ENCODE assay signal across 23 cellular contexts in the genomic region with DNA sequence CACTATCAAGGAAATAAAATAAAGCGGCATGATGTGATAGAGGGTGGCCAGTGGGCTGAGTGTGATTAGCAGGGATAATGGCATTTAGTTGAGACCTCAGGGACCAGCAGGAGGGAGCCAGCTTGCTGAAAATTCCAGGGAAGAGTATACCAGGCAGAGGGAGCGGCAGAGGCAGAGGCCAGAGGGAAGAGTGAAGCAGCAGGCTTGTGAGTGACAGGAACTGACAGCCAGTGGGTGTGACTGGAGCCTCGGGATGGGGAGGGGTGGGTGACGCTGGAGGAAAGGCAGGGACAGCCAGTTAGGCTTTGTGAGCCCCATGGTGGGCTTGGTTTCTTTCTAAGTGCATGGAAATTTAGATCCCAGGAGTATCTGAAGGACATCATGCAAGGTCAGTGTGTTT.
DNase-seq lines count a peak whose midpoint lies in the region; ATAC-seq and TF ChIP-seq lines count a peak whose summit lies in the region.
"Had no signal": no experiment of that assay in that cellular context is flagged by ENCODE, and none has a peak within 500 bp of the region (broad histone marks: within the 10 kb centered on the region; RNA-seq: fewer than 3 reads in every experiment).

No MANE protein-coding gene starts in this region.

- H3K79me2 ChIP-seq in GM23338 (replicated peaks; ENCODE audit: insufficient read depth): no peaks in the 10 kb centered on the region

- peak overlapping the region; percentile 19; the same call in 1 of the 2 replicates for H3K4me2 ChIP-seq in GM23338

- peak; percentile 62 for ATAC-seq in GM23338
- ATAC-seq in memory B cell (ENCODE audit: low read depth): no peak
- ATAC-seq in GM18517 (IDR thresholded peaks at IDR 0.05; ENCODE audit: unreplicated experiment): no peak
- ATAC-seq: stimulated activated naive CD8-positive, alpha-beta T cell treated with anti-CD3 and anti-CD28 coated beads, Interleukin-15, Interleukin-2, amounts not matched to agents 100 U/mL and 50 U/mL, for 24 hours; T-cell had no signal

- TF ChIP-seq EP300 in tibial nerve (IDR thresholded peaks at IDR 0.05): no peak

- intact Hi-C loops in A673 (cut with micrococcal nuclease; ENCODE audit: unreplicated experiment): no loop called here

- POLR2A ChIA-PET in A673 (lab: Charles Lee; ENCODE audit: low non-redundant PET): no interaction called here

- no peak overlapping the region for H2AFZ ChIP-seq in GM23338

- H3K9me2 ChIP-seq in GM23338 (ENCODE audit: insufficient read depth): no peaks in the 10 kb centered on the region

- peak overlapping the region; percentile 1 for H3K27ac ChIP-seq in A673 (ENCODE audit: low read depth, low read length, poor library complexity, severe bottlenecking)
- peak overlapping the region; percentile 53; the same call in 1 of the 2 replicates for H3K27ac ChIP-seq in GM23338 (ENCODE audit: low read depth)
- H3K27ac ChIP-seq in cingulate gyrus (ENCODE audit: low read depth, low read length): peak overlapping the region; percentile 67
- H3K27ac ChIP-seq in tibial nerve: no peak overlapping the region
- H3K27ac ChIP-seq: C4-2B, cardiac muscle cell, SJCRH30, thoracic aorta had no signal

- H3K9me3 Mint-ChIP-seq in GM23338 (no peaks in the 10 kb centered on the region), memory B cell (no peaks in the 10 kb centered on the region)
- H3K9me3 Mint-ChIP-seq: activated T-cell treated with anti-CD3 and anti-CD28 coated beads, Interleukin-2, amount 50 U/mL, for 24 hours; T-cell had no signal

- TF ChIP-seq CTCF in A673 (conservative IDR thresholded peaks at IDR 0.05; ENCODE audit: low read depth, low read length) (no peak), GM23338 (conservative IDR thresholded peaks at IDR 0.05; ENCODE audit: low read depth in 2 of 2) (no peak), GM13977 (IDR thresholded peaks at IDR 0.05; ENCODE audit: extremely low read depth, insufficient read depth, missing control alignments) (no peak), tibial nerve (IDR thresholded peaks at IDR 0.05) (no peak)

- H3K4me3 ChIP-seq in A673 (ENCODE audit: low read depth, low read length, poor library complexity, severe bottlenecking) (no peak overlapping the region), GM23338 (no peak overlapping the region), tibial nerve (no peak overlapping the region)
- H3K4me3 ChIP-seq: cardiac muscle cell, SJCRH30, thoracic aorta had no signal

- peak; percentile 53 for DNase-seq in A673 (ENCODE audit: low spot score)
- DNase-seq in GM23338 (ENCODE audit: low spot score): peak; percentile 72
- DNase-seq in memory B cell (ENCODE audit: low spot score in 2 of 2): no peak
- no peak for DNase-seq in GM13977 (ENCODE audit: low spot score)
- no peak for DNase-seq in stimulated activated CD4-positive, alpha-beta T cell treated with anti-CD3 and anti-CD28 coated beads, Interleukin-12 subunit alpha, Interleukin-12 subunit beta, amount 100 ng/mL, for 4 hours
- no peak for DNase-seq in tibial nerve (ENCODE audit: low spot score in 2 of 2)
- DNase-seq: activated CD8-positive, alpha-beta memory T cell treated with anti-CD3 and anti-CD28 coated beads for 24 hours; activated naive CD4-positive, alpha-beta T cell treated with Interleukin-2 at 50 U/mL for 16 hours; activated T-cell treated with anti-CD3 and anti-CD28 coated beads, Interleukin-2, amount 50 U/mL, for 24 hours; aorta; mammary epithelial cell; NCI-H2107; NCI-H510A; NK-92 treated with Interleukin-12 subunit alpha and Interleukin-12 subunit beta, amount 100 ng/mL, for 24 hours; SJCRH30; stimulated activated CD4-positive, alpha-beta T cell treated with anti-CD3 and anti-CD28 coated beads, Interleukin-4, amount 100 ng/mL, for 1 hour; stimulated activated naive CD8-positive, alpha-beta T cell treated with anti-CD3 and anti-CD28 coated beads, Interleukin-15, Interleukin-2, amounts not matched to agents 100 U/mL and 50 U/mL, for 24 hours; T-cell had no signal

- no peak overlapping the region for H3K4me3 Mint-ChIP-seq in GM23338
- H3K4me3 Mint-ChIP-seq in memory B cell: no peak overlapping the region
- H3K4me3 Mint-ChIP-seq: activated T-cell treated with anti-CD3 and anti-CD28 coated beads, Interleukin-2, amount 50 U/mL, for 24 hours; T-cell had no signal

- no peaks in the 10 kb centered on the region for H4K20me1 ChIP-seq in GM23338 (replicated peaks; ENCODE audit: insufficient read depth)

- peaks cover 15% of the 10 kb centered on the region for H3K27me3 Mint-ChIP-seq in GM23338 (ENCODE audit: insufficient read depth, low read depth, poor library complexity)
- H3K27me3 Mint-ChIP-seq in memory B cell: no peaks in the 10 kb centered on the region
- H3K27me3 Mint-ChIP-seq: activated T-cell treated with anti-CD3 and anti-CD28 coated beads, Interleukin-2, amount 50 U/mL, for 24 hours; T-cell had no signal

- H3K4me1 ChIP-seq in A673 (ENCODE audit: insufficient read depth, low read length, poor library complexity, severe bottlenecking) (peaks cover 23% of the 10 kb centered on the region), GM23338 (ENCODE audit: insufficient read depth) (peaks cover 24% of the 10 kb centered on the region), tibial nerve (no peaks in the 10 kb centered on the region)
- H3K4me1 ChIP-seq: SJCRH30 had no signal

- peaks cover 33% of the 10 kb centered on the region for H3K4me1 Mint-ChIP-seq in GM23338
- H3K4me1 Mint-ChIP-seq in memory B cell: peaks cover 25% of the 10 kb centered on the region

- CTCF ChIA-PET in A673 (lab: Charles Lee): interaction anchor here (1.1 to 2.4 kb wide), 4 partner anchors 207 to 458 kb away, joined by 3 to 21 read pairs (median 8); no protein-coding TSS in a partner anchor

- 44 to 49% methylated on average over 4 of the region's 4 CpGs for WGBS in tibial nerve, 2 donors

- H3K36me3 Mint-ChIP-seq in GM23338 (ENCODE audit: low read depth) (no peaks in the 10 kb centered on the region), memory B cell (peaks cover 31% of the 10 kb centered on the region)

- 0 out of 2 replicates have a peak, but pooled peaks cover 4% of the 10 kb centered on the region for H3F3A ChIP-seq in GM23338 (replicated peaks; ENCODE audit: low read depth)

- in situ Hi-C loops in GM13977 (cut with MboI; ENCODE audit: low pct_unique_long_range_greater_than_20kb, low sequenced_read_pairs, unreplicated experiment): loop anchor here (10.0 kb wide), 1 partner anchor 458 kb away; no protein-coding TSS in a partner anchor

- H3K9me3 ChIP-seq in A673 (ENCODE audit: low read depth, low read length, poor library complexity, severe bottlenecking): no peaks in the 10 kb centered on the region
- H3K9me3 ChIP-seq in tibial nerve: no peaks in the 10 kb centered on the region
- H3K9me3 ChIP-seq: SJCRH30, thoracic aorta had no signal

- H3K27ac Mint-ChIP-seq in GM23338 (no peak overlapping the region), memory B cell (peak overlapping the region; percentile 35)
- H3K27ac Mint-ChIP-seq: activated T-cell treated with anti-CD3 and anti-CD28 coated beads, Interleukin-2, amount 50 U/mL, for 24 hours had no signal

- H3K36me3 ChIP-seq in A673 (ENCODE audit: insufficient read depth, low read length, poor library complexity, severe bottlenecking) (peaks cover 20% of the 10 kb centered on the region), GM23338 (ENCODE audit: insufficient read depth) (no peaks in the 10 kb centered on the region), tibial nerve (no peaks in the 10 kb centered on the region)
- H3K36me3 ChIP-seq: cardiac muscle cell, SJCRH30, thoracic aorta had no signal

- no peaks in the 10 kb centered on the region for H3K27me3 ChIP-seq in A673 (replicated peaks; ENCODE audit: insufficient read depth, low read depth, low read length, poor library complexity)
- no peaks in the 10 kb centered on the region for H3K27me3 ChIP-seq in GM23338 (ENCODE audit: insufficient read depth)
- H3K27me3 ChIP-seq in tibial nerve: no peaks in the 10 kb centered on the region
- H3K27me3 ChIP-seq: SJCRH30 had no signal

- no TSS peak for BruUV-seq in A673 (replicated peaks; lab: Mats Ljungman, UMichigan)

- TF ChIP-seq POLR2A in tibial nerve (IDR thresholded peaks at IDR 0.05): no peak

TF ChIP-seq in GM23338, 12 proteins besides CTCF, POLR2A, EP300 and RAD21 (continues in another document):
- TF ChIP-seq JUNB (IDR thresholded peaks at IDR 0.05; ENCODE audit: unreplicated experiment): no peak
- TF ChIP-seq REST (IDR thresholded peaks at IDR 0.05; ENCODE audit: unreplicated experiment): no peak
- no peak for TF ChIP-seq NANOG (IDR thresholded peaks at IDR 0.05; ENCODE audit: borderline replicate concordance)

Comparison
In these comparisons a context has a peak if more than half of its experiments do, and no peak if none do; other contexts are left out.
1. DNase-seq: peak in A673 (single experiment) and GM23338 (single experiment); none in memory B cell (0 of 2), GM13977 (single experiment), stimulated activated CD4-positive, alpha-beta T cell treated with anti-CD3 and anti-CD28 coated beads, Interleukin-12 subunit alpha, Interleukin-12 subunit beta, amount 100 ng/mL, for 4 hours (single experiment) and tibial nerve (0 of 2).
2. H3K27ac ChIP-seq: peak in A673 (single experiment), GM23338 (single experiment) and cingulate gyrus (single experiment); none in tibial nerve (0 of 4).